23 cellular contexts compared by ENCODE assay signal in the genomic region with DNA sequence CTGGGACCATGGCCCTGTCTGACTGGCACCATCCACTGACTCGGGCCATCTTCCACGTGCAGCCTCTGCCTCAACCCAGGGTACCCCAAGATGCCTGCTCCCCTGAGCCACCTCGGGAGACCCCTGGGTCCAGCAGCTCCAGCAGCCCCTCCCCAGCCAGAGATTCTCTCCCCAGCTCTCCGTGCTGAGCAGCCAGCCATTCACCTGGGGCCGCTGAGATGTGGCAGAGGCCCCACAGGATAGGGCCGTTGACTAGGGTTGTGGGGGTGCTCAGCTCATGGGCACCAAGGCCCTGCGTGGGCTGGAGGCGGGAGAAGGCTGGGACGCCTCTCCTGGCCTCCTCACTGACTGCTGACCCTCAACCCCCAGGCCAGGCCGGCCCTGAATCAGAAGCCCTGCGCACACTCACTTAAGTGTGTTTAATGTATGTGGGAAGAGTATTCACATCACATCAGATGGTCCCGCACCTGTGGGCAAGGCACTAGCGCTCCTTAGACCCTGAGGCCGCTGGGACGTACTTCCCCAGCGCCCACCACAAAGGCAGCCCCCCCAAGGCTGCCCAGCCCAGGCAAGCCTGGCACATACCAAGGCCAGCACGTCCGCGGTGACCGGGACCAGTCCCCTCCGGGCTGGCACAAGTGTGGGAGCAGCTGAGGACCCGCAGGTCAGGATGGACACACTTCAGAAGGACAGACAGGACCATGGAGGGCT. TPM values are rescaled to one million over a fixed set of nuclear protein-coding genes. Genes with fewer than 3 reads are reported as not detected.
A peak's percentile ranks its signal among the peaks of the same experiment; 100 is the strongest.
DNase-seq lines count a peak whose midpoint lies in the region; ATAC-seq and TF ChIP-seq lines count a peak whose summit lies in the region.
"Had no signal": no experiment of that assay in that cellular context is flagged by ENCODE, and none has a peak within 500 bp of the region (broad histone marks: within the 10 kb centered on the region; RNA-seq: fewer than 3 reads in every experiment).

No MANE protein-coding gene starts in this region.

- DNase-seq in BE2C (peak; percentile 9), Peyer's patch (peak in 2 of 3 donors; percentile 26 to 39), left ventricle myocardium superior (peak; percentile 26), progenitor cell of endocrine pancreas (ENCODE audit: low spot score, unreplicated experiment) (no peak), cerebellum (ENCODE audit: low spot score) (no peak), dedifferentiated amniotic fluid mesenchymal stem cell (ENCODE audit: extremely low spot score) (no peak), NCI-H2029 (lab: John Stamatoyannopoulos, UW) (no peak), NCI-H774 (lab: John Stamatoyannopoulos, UW) (no peak)
- DNase-seq: DMS79; MM.1S; NCI-H146; NCI-H82; stimulated activated CD4-positive, alpha-beta T cell treated with anti-CD3 and anti-CD28 coated beads, Interleukin-4, amount 100 ng/mL, for 1 hour; T-helper 9 cell had no signal

- no peak for TF ChIP-seq CTCF in BE2C (IDR thresholded peaks at IDR 0.05; ENCODE audit: low read depth, low read length)
- no peak for TF ChIP-seq CTCF in Peyer's patch (IDR thresholded peaks at IDR 0.05)
- TF ChIP-seq CTCF in progenitor cell of endocrine pancreas (IDR thresholded peaks at IDR 0.05; ENCODE audit: unreplicated experiment) = no peak

- H3K4me1 ChIP-seq in BE2C = no peaks in the 10 kb centered on the region
- no peaks in the 10 kb centered on the region for H3K4me1 ChIP-seq in Peyer's patch
- H3K4me1 ChIP-seq: gastroesophageal sphincter, vagina had no signal

- H3K9me3 Mint-ChIP-seq in progenitor cell of endocrine pancreas (ENCODE audit: low read depth) = peaks cover 18% of the 10 kb centered on the region

- no peak for TF ChIP-seq POLR2A in Peyer's patch (IDR thresholded peaks at IDR 0.05)

- H3K36me3 ChIP-seq in BE2C (peaks cover 52% of the 10 kb centered on the region), Peyer's patch (peaks cover 0 to 17% (median 0%) of the 10 kb centered on the region in 3 donors)

- H3K4me1 Mint-ChIP-seq in progenitor cell of endocrine pancreas (ENCODE audit: low read depth) = peaks cover 7% of the 10 kb centered on the region
- H3K4me1 Mint-ChIP-seq: IgD-negative memory B cell had no signal

- H3K4me3 ChIP-seq in BE2C (ENCODE audit: low read depth, low read length) (no peak overlapping the region), Peyer's patch (no peak overlapping the region)
- H3K4me3 ChIP-seq: gastroesophageal sphincter, SK-N-MC, skin epidermis, vagina had no signal

- H3K27me3 Mint-ChIP-seq in progenitor cell of endocrine pancreas = no peaks in the 10 kb centered on the region
- H3K27me3 Mint-ChIP-seq: activated T-helper 17 cell treated with anti-CD3 and anti-CD28 coated beads, Interleukin-2, amount 50 U/mL, for 72 hours; CD8-positive, alpha-beta memory T cell; IgD-negative memory B cell had no signal

- H3K4me3 Mint-ChIP-seq in progenitor cell of endocrine pancreas (ENCODE audit: low read depth) = no peak overlapping the region
- H3K4me3 Mint-ChIP-seq: activated T-helper 17 cell treated with anti-CD3 and anti-CD28 coated beads, Interleukin-2, amount 50 U/mL, for 72 hours; CD8-positive, alpha-beta memory T cell; IgD-negative memory B cell had no signal

- H3K27ac ChIP-seq in Peyer's patch = no peak overlapping the region
- H3K27ac ChIP-seq: gastroesophageal sphincter, HL-60, SK-N-MC, skin epidermis, vagina had no signal

- H3K36me3 Mint-ChIP-seq in progenitor cell of endocrine pancreas (ENCODE audit: insufficient read depth) = peaks cover 30% of the 10 kb centered on the region

- H3K27ac Mint-ChIP-seq in progenitor cell of endocrine pancreas = peak overlapping the region; percentile 88
- H3K27ac Mint-ChIP-seq: activated T-helper 17 cell treated with anti-CD3 and anti-CD28 coated beads, Interleukin-2, amount 50 U/mL, for 72 hours; IgD-negative memory B cell had no signal

- intact Hi-C loops in left ventricle myocardium superior (cut with micrococcal nuclease) = no loop called here

- ATAC-seq in left ventricle myocardium superior = no peak
- ATAC-seq: activated T-helper 17 cell treated with anti-CD3 and anti-CD28 coated beads, Interleukin-2, amount 50 U/mL, for 72 hours; gastroesophageal sphincter; HCT116 had no signal

- H3K27me3 ChIP-seq in BE2C (no peaks in the 10 kb centered on the region; the same call in 1 of the 2 replicates), Peyer's patch (no peaks in the 10 kb centered on the region)
- H3K27me3 ChIP-seq: gastroesophageal sphincter, vagina had no signal

- H3K9me3 ChIP-seq in BE2C (no peaks in the 10 kb centered on the region), Peyer's patch (peaks cover 0 to 5% (median 0%) of the 10 kb centered on the region in 4 donors)

RNA-seq across cellular contexts. Expression of gene SLC19A1, which starts 27.8 kb away (rescaled TPM):
- polyA plus RNA-seq in BE2C (2012; ENCODE audit: insufficient read depth, insufficient read length, low read depth) = 63.1 TPM
- total RNA-seq in Peyer's patch = 10 to 100 TPM; 10.7 to 70.8 (median 30.5) TPM
- 7.6 TPM for total RNA-seq in left ventricle myocardium superior
- total RNA-seq in progenitor cell of endocrine pancreas = 25.6 and 28.5 TPM in 2 replicates
- total RNA-seq in cerebellum = 26.4 TPM

Comparison
In these comparisons a context has a peak if more than half of its experiments do, and no peak if none do; other contexts are left out.
1. DNase-seq: peak in BE2C (single experiment), Peyer's patch (2 of 3) and left ventricle myocardium superior (single experiment); none in progenitor cell of endocrine pancreas (single experiment), cerebellum (single experiment), dedifferentiated amniotic fluid mesenchymal stem cell (single experiment), NCI-H2029 (single experiment) and NCI-H774 (single experiment).